ENCODE assay signal across 19 cellular contexts in genomic region chr10:51421853-51422252, GRCh38.
A peak's percentile ranks its signal among the peaks of the same experiment; 100 is the strongest.
DNase-seq lines count a peak whose midpoint lies in the region; ATAC-seq and TF ChIP-seq lines count a peak whose summit lies in the region.
"Had no signal": no experiment of that assay in that cellular context is flagged by ENCODE, and none has a peak within 500 bp of the region (broad histone marks: within the 10 kb centered on the region; RNA-seq: fewer than 3 reads in every experiment).

No MANE protein-coding gene starts in this region.

- no peaks in the 10 kb centered on the region; the same call in 1 of the 2 replicates for H3K4me1 ChIP-seq in PC-3 (ENCODE audit: insufficient read depth, low read length)
- peaks cover 2% of the 10 kb centered on the region for H3K4me1 ChIP-seq in fibroblast of lung (ENCODE audit: control insufficient read depth, extremely low read depth, insufficient read depth, low read length)
- peaks cover 0 to 14% (median 9%) of the 10 kb centered on the region in 4 donors for H3K4me1 ChIP-seq in transverse colon
- H3K4me1 ChIP-seq: prostate gland had no signal

- TF ChIP-seq CTCF in PC-3 (conservative IDR thresholded peaks at IDR 0.05; ENCODE audit: low read depth, low read length) (no peak), fibroblast of lung (conservative IDR thresholded peaks at IDR 0.05 in 1 of 2, IDR thresholded peaks at IDR 0.05 in 1 of 2; ENCODE audit: low read depth in 1 of 2, low read length in 2 of 2) (no peak), transverse colon (IDR thresholded peaks at IDR 0.05) (no peak)

- H3K4me2 ChIP-seq in PC-3 (ENCODE audit: low read length) = no peak overlapping the region
- H3K4me2 ChIP-seq in fibroblast of lung (ENCODE audit: extremely low read depth, insufficient read depth, low read length) = peak overlapping the region; percentile 11

- H3K9ac ChIP-seq in PC-3 (ENCODE audit: low read length) (no peak overlapping the region), fibroblast of lung (ENCODE audit: insufficient read depth, low read length) (no peak overlapping the region)

- H3K9me3 ChIP-seq in PC-3 (ENCODE audit: low read length) (no peaks in the 10 kb centered on the region), fibroblast of lung (ENCODE audit: control insufficient read depth, insufficient read depth, low read depth, low read length) (no peaks in the 10 kb centered on the region), transverse colon (no peaks in the 10 kb centered on the region)
- H3K9me3 ChIP-seq: esophagus squamous epithelium, prostate gland, thyroid gland had no signal

- TF ChIP-seq POLR2A in transverse colon (IDR thresholded peaks at IDR 0.05) = no peak

- BruUV-seq in PC-3 (replicated peaks; lab: Mats Ljungman, UMichigan) = no TSS peak

- ATAC-seq in PC-3 (peak; percentile 19), left colon (peak; percentile 37), SK-N-SH treated with all-trans-retinoic acid at 6 μM for 48 hours (no peak)
- ATAC-seq in activated CD8-positive, alpha-beta memory T cell treated with anti-CD3 and anti-CD28 coated beads, Interleukin-2, amount 10 ng/mL, durations not matched to agents 7 days and 5 days = no peak
- ATAC-seq: activated CD4-positive, alpha-beta T cell treated with anti-CD3 and anti-CD28 coated beads for 36 hours; T-cell had no signal

- no peak overlapping the region for H3K4me3 Mint-ChIP-seq in activated CD8-positive, alpha-beta memory T cell treated with anti-CD3 and anti-CD28 coated beads, Interleukin-2, amount 10 ng/mL, durations not matched to agents 7 days and 5 days
- H3K4me3 Mint-ChIP-seq: activated CD4-positive, alpha-beta T cell treated with anti-CD3 and anti-CD28 coated beads for 36 hours; CD4-positive, alpha-beta T cell; neural crest cell; stimulated activated naive B cell treated with anti-CD40 and anti-IgM and Interleukin-4, amounts not matched to agents 10 μg/mL and 1 μg/mL and 100 μg/mL, for 72 hours; T-cell had no signal

- DNase-seq in PC-3 (no peak), fibroblast of lung (ENCODE audit: low read depth in 2 of 2) (peak in 1 of 2 donors; percentile 10), left colon (no peak), transverse colon (no peak), NCI-H2196 (lab: John Stamatoyannopoulos, UW; ENCODE audit: unreplicated experiment) (no peak)
- DNase-seq in activated CD8-positive, alpha-beta memory T cell treated with anti-CD3 and anti-CD28 coated beads, Interleukin-2, amount 10 ng/mL, durations not matched to agents 7 days and 5 days = no peak
- no peak for DNase-seq in activated CD4-positive, alpha-beta T cell treated with anti-CD3 and anti-CD28 coated beads, Interleukin-2, amount 50 U/mL, for 4 hours
- DNase-seq: activated naive CD4-positive, alpha-beta T cell treated with anti-CD3 and anti-CD28 coated beads, Interleukin-2, amount 50 U/mL, for 16 hours; CD4-positive, alpha-beta T cell; effector memory CD4-positive, alpha-beta T cell; esophagus squamous epithelium; SHP77 treated with DMSO at 0.1 percent for 48 hours; stimulated activated naive B cell treated with anti-CD40 and anti-IgM and Interleukin-4, amounts not matched to agents 10 μg/mL and 1 μg/mL and 100 μg/mL, for 72 hours had no signal

- H3F3A ChIP-seq in PC-3 (ENCODE audit: low read length, unreplicated experiment) = no peaks in the 10 kb centered on the region

- in situ Hi-C loops in transverse colon (cut with MboI; ENCODE audit: low pct_ligation_motif_present in 1 of 4, low pct_unique_long_range_greater_than_20kb in 1 of 4, low sequenced_read_pairs in 3 of 4) = loop anchor here in 3 of 4 donors (10.0 to 25.0 kb wide), 3 partner anchors 357 to 790 kb away; no protein-coding TSS in a partner anchor

- H3K27ac ChIP-seq in PC-3 (ENCODE audit: low read length) (no peak overlapping the region), fibroblast of lung (ENCODE audit: insufficient read depth, low read length) (no peak overlapping the region), transverse colon (peak overlapping the region; percentile 7 to 40 (median 20))
- H3K27ac ChIP-seq: prostate gland had no signal

- no peaks in the 10 kb centered on the region for H3K27me3 Mint-ChIP-seq in activated CD8-positive, alpha-beta memory T cell treated with anti-CD3 and anti-CD28 coated beads, Interleukin-2, amount 10 ng/mL, durations not matched to agents 7 days and 5 days
- H3K27me3 Mint-ChIP-seq: CD4-positive, alpha-beta T cell had no signal

- intact Hi-C loops in PC-3 (cut with micrococcal nuclease) (loop anchor here (1.0 to 10.0 kb wide), 6 partner anchors 273 to 793 kb away; partner anchors contain the start of gene CSTF2T), left colon (cut with DNase I, micrococcal nuclease) (loop anchor here in 1 of 2 donors (5.0 kb wide), 1 partner anchor 355 kb away; no protein-coding TSS in a partner anchor), transverse colon (cut with DNase I; ENCODE audit: low total_unique reads) (loop anchor here (5.0 kb wide), 1 partner anchor 350 kb away; the partner anchor contains the start of gene PRKG1)

- H3K27me3 ChIP-seq in PC-3 (ENCODE audit: low read length) (no peaks in the 10 kb centered on the region), fibroblast of lung (ENCODE audit: control insufficient read depth, insufficient read depth, low read length) (no peaks in the 10 kb centered on the region), transverse colon (no peaks in the 10 kb centered on the region)
- H3K27me3 ChIP-seq: esophagus squamous epithelium, thyroid gland had no signal

- H3K4me1 Mint-ChIP-seq in activated CD8-positive, alpha-beta memory T cell treated with anti-CD3 and anti-CD28 coated beads, Interleukin-2, amount 10 ng/mL, durations not matched to agents 7 days and 5 days = no peaks in the 10 kb centered on the region
- H3K4me1 Mint-ChIP-seq: activated CD4-positive, alpha-beta T cell treated with anti-CD3 and anti-CD28 coated beads for 36 hours; stimulated activated naive B cell treated with anti-CD40 and anti-IgM and Interleukin-4, amounts not matched to agents 10 μg/mL and 1 μg/mL and 100 μg/mL, for 72 hours had no signal

- H3K36me3 ChIP-seq in PC-3 (ENCODE audit: low read depth, low read length) = no peaks in the 10 kb centered on the region
- no peaks in the 10 kb centered on the region for H3K36me3 ChIP-seq in fibroblast of lung (ENCODE audit: control insufficient read depth, insufficient read depth, low read length)
- no peaks in the 10 kb centered on the region for H3K36me3 ChIP-seq in transverse colon
- H3K36me3 ChIP-seq: esophagus squamous epithelium, prostate gland, thyroid gland had no signal

- no peak overlapping the region for H3K4me3 ChIP-seq in PC-3 (ENCODE audit: low read length)
- no peak overlapping the region for H3K4me3 ChIP-seq in fibroblast of lung (replicated peaks in 1 of 4; ENCODE audit: control extremely low read depth in 1 of 4, insufficient read depth in 1 of 4, low read depth in 3 of 4, low read length in 4 of 4)
- H3K4me3 ChIP-seq in transverse colon = no peak overlapping the region
- H3K4me3 ChIP-seq: esophagus squamous epithelium, prostate gland, thyroid gland had no signal

- no peaks in the 10 kb centered on the region for H3K36me3 Mint-ChIP-seq in activated CD8-positive, alpha-beta memory T cell treated with anti-CD3 and anti-CD28 coated beads, Interleukin-2, amount 10 ng/mL, durations not matched to agents 7 days and 5 days
- H3K36me3 Mint-ChIP-seq: stimulated activated naive B cell treated with anti-CD40 and anti-IgM and Interleukin-4, amounts not matched to agents 10 μg/mL and 1 μg/mL and 100 μg/mL, for 72 hours; T-cell had no signal

- H3K9me3 Mint-ChIP-seq in activated CD8-positive, alpha-beta memory T cell treated with anti-CD3 and anti-CD28 coated beads, Interleukin-2, amount 10 ng/mL, durations not matched to agents 7 days and 5 days (ENCODE audit: low read depth) = no peaks in the 10 kb centered on the region
- H3K9me3 Mint-ChIP-seq: CD4-positive, alpha-beta T cell; stimulated activated naive B cell treated with anti-CD40 and anti-IgM and Interleukin-4, amounts not matched to agents 10 μg/mL and 1 μg/mL and 100 μg/mL, for 72 hours; T-cell had no signal

- 73% methylated on average over 1 of the region's 1 CpG; no CpG with 5 or more reads in 1 of the 2 donors for WGBS in transverse colon (ENCODE audit: low coverage in 1 of 2), 2 donors

- H3K27ac Mint-ChIP-seq in activated CD8-positive, alpha-beta memory T cell treated with anti-CD3 and anti-CD28 coated beads, Interleukin-2, amount 10 ng/mL, durations not matched to agents 7 days and 5 days = no peak overlapping the region
- H3K27ac Mint-ChIP-seq: activated CD4-positive, alpha-beta T cell treated with anti-CD3 and anti-CD28 coated beads for 36 hours; CD4-positive, alpha-beta T cell; stimulated activated naive B cell treated with anti-CD40 and anti-IgM and Interleukin-4, amounts not matched to agents 10 μg/mL and 1 μg/mL and 100 μg/mL, for 72 hours; T-cell had no signal

- H2AFZ ChIP-seq in PC-3 (ENCODE audit: low read length) (0 out of 2 replicates have a peak overlapping the region, but pooled peaks have one; percentile 39), fibroblast of lung (ENCODE audit: low read length) (no peak overlapping the region)

- POLR2A ChIA-PET in PC-3 (lab: Charles Lee; ENCODE audit: unreplicated experiment) = no interaction called here

- H4K20me1 ChIP-seq in PC-3 (ENCODE audit: low read length) = no peaks in the 10 kb centered on the region
- H4K20me1 ChIP-seq in fibroblast of lung (ENCODE audit: control insufficient read depth, extremely low read depth, insufficient read depth, low read length) = no peaks in the 10 kb centered on the region

- no peak for TF ChIP-seq EP300 in transverse colon (IDR thresholded peaks at IDR 0.05; ENCODE audit: low read depth)

- H3K79me2 ChIP-seq in PC-3 (ENCODE audit: low read length) (no peaks in the 10 kb centered on the region), fibroblast of lung (ENCODE audit: control insufficient read depth, insufficient read depth, low read length) (no peaks in the 10 kb centered on the region)

- no peaks in the 10 kb centered on the region for H3K9me2 ChIP-seq in PC-3 (replicated peaks; ENCODE audit: low read length)

- CTCF ChIA-PET in PC-3 (lab: Charles Lee) = interaction anchor here (0.5 to 1.2 kb wide), 6 partner anchors 24 to 358 kb away, joined by 3 to 10 read pairs (median 4); no protein-coding TSS in a partner anchor
- CTCF ChIA-PET in activated CD8-positive, alpha-beta memory T cell treated with anti-CD3 and anti-CD28 coated beads, Interleukin-2, amount 10 ng/mL, durations not matched to agents 7 days and 5 days (lab: Charles Lee) = interaction anchor here (0.9 to 1.4 kb wide), 3 partner anchors 32 to 539 kb away, joined by 3 to 8 read pairs (median 3); no protein-coding TSS in a partner anchor

TF ChIP-seq in SK-N-SH treated with all-trans-retinoic acid at 6 μM for 48 hours, 23 proteins besides CTCF, POLR2A, EP300 and RAD21 (continues in another document):
- no peak for TF ChIP-seq BACH2 (CRISPR knock-in tag; IDR thresholded peaks at IDR 0.05; ENCODE audit: borderline replicate concordance)
- TF ChIP-seq TCF4 (CRISPR knock-in tag; IDR thresholded peaks at IDR 0.05; ENCODE audit: borderline replicate concordance) = no peak
- no peak for TF ChIP-seq ZC3H10 (CRISPR knock-in tag; IDR thresholded peaks at IDR 0.05)
- no peak for TF ChIP-seq ZNF565 (CRISPR knock-in tag; conservative IDR thresholded peaks at IDR 0.05; ENCODE audit: low read depth)

Comparison
In these comparisons a context has a peak if more than half of its experiments do, and no peak if none do; other contexts are left out.
1. ATAC-seq: peak in PC-3 (single experiment) and left colon (single experiment); none in activated CD8-positive, alpha-beta memory T cell treated with anti-CD3 and anti-CD28 coated beads, Interleukin-2, amount 10 ng/mL, durations not matched to agents 7 days and 5 days (single experiment) and SK-N-SH treated with all-trans-retinoic acid at 6 μM for 48 hours (single experiment).
2. H3K27ac ChIP-seq: peak in transverse colon (4 of 4); none in PC-3 (single experiment) and fibroblast of lung (single experiment).